ENCODE assay signal across 1 cellular context in genomic region chr10:110074298-110074697, GRCh38.
TF ChIP-seq lines count a peak whose summit lies in the region.

No MANE protein-coding gene starts in this region.

TF ChIP-seq in K562, 482 proteins besides CTCF, POLR2A, EP300 and RAD21 (continued from another document):
- peak; percentile 35; the same call in 1 of the 2 replicates for TF ChIP-seq ZBTB40 (IDR thresholded peaks at IDR 0.05)
- TF ChIP-seq ZBTB40 (CRISPR knock-in tag; IDR thresholded peaks at IDR 0.05): no peak
- TF ChIP-seq RHOXF2B (CRISPR knock-in tag; conservative IDR thresholded peaks at IDR 0.05): no peak
- TF ChIP-seq ZC3H11A (IDR thresholded peaks at IDR 0.05; ENCODE audit: low read depth, low read length): no peak
- TF ChIP-seq NFYB (IDR thresholded peaks at IDR 0.05; ENCODE audit: extremely low read depth, insufficient read length): peak; percentile 24
